18 cellular contexts compared by ENCODE assay signal in genomic region chr7:104230606-104231005, GRCh38. TPM values are rescaled to one million over a fixed set of nuclear protein-coding genes. Genes with fewer than 3 reads are reported as not detected.
DNase-seq lines count a peak whose midpoint lies in the region; ATAC-seq and TF ChIP-seq lines count a peak whose summit lies in the region.
"Had no signal": no experiment of that assay in that cellular context is flagged by ENCODE, and none has a peak within 500 bp of the region (broad histone marks: within the 10 kb centered on the region; RNA-seq: fewer than 3 reads in every experiment).

No MANE protein-coding gene starts in this region.

- H3K27ac ChIP-seq in GM23338 (ENCODE audit: low read depth) (no peak overlapping the region), SJCRH30 (peak overlapping the region; percentile 99), PC-3 (ENCODE audit: low read length) (no peak overlapping the region)
- no peak overlapping the region for H3K27ac ChIP-seq in effector memory CD4-positive, alpha-beta T cell (ENCODE audit: insufficient read depth, low read length, poor library complexity, severe bottlenecking)
- H3K27ac ChIP-seq: esophagus muscularis mucosa, heart right ventricle, KMS-11, SJSA1, tibial artery had no signal

- no peaks in the 10 kb centered on the region for H4K20me1 ChIP-seq in GM23338 (replicated peaks; ENCODE audit: insufficient read depth)
- no peaks in the 10 kb centered on the region for H4K20me1 ChIP-seq in PC-3 (ENCODE audit: low read length)

- CTCF ChIA-PET in PC-3 (lab: Charles Lee): no interaction called here

- H3K36me3 ChIP-seq in GM23338 (ENCODE audit: insufficient read depth): no peaks in the 10 kb centered on the region
- H3K36me3 ChIP-seq in SJCRH30: no peaks in the 10 kb centered on the region
- H3K36me3 ChIP-seq in PC-3 (ENCODE audit: low read depth, low read length): no peaks in the 10 kb centered on the region
- H3K36me3 ChIP-seq in effector memory CD4-positive, alpha-beta T cell (ENCODE audit: control insufficient read depth, insufficient read depth, low read length): no peaks in the 10 kb centered on the region
- H3K36me3 ChIP-seq: esophagus muscularis mucosa, heart right ventricle, SJSA1, tibial artery had no signal

- no peak overlapping the region for H3K27ac Mint-ChIP-seq in GM23338
- H3K27ac Mint-ChIP-seq: natural killer cell treated with Interleukin-12 subunit alpha and Interleukin-12 subunit beta and Interleukin-15 and Interleukin-18, amount 100 ng/mL, for 72 hours; stimulated activated memory B cell treated with anti-CD40 and anti-IgM and Interleukin-4, amounts not matched to agents 10 μg/mL and 1 μg/mL and 100 μg/mL, for 72 hours had no signal

- H3K4me1 ChIP-seq in GM23338 (ENCODE audit: insufficient read depth) (no peaks in the 10 kb centered on the region), SJCRH30 (peaks cover 40% of the 10 kb centered on the region), PC-3 (ENCODE audit: insufficient read depth, low read length) (no peaks in the 10 kb centered on the region)
- no peaks in the 10 kb centered on the region for H3K4me1 ChIP-seq in effector memory CD4-positive, alpha-beta T cell (ENCODE audit: control insufficient read depth, insufficient read depth, low read length, poor library complexity, severe bottlenecking)
- H3K4me1 ChIP-seq: tibial artery had no signal

- intact Hi-C loops in PC-3 (cut with micrococcal nuclease): loop anchor here (1.0 to 5.0 kb wide), 4 partner anchors 22 to 687 kb away; no protein-coding TSS in a partner anchor

- no peaks in the 10 kb centered on the region for H3K4me1 Mint-ChIP-seq in GM23338

- no peak overlapping the region for H3K4me3 Mint-ChIP-seq in GM23338
- H3K4me3 Mint-ChIP-seq: natural killer cell treated with Interleukin-12 subunit alpha and Interleukin-12 subunit beta and Interleukin-15 and Interleukin-18, amount 100 ng/mL, for 72 hours; stimulated activated memory B cell treated with anti-CD40 and anti-IgM and Interleukin-4, amounts not matched to agents 10 μg/mL and 1 μg/mL and 100 μg/mL, for 72 hours had no signal

- H3K9me3 Mint-ChIP-seq in GM23338: no peaks in the 10 kb centered on the region
- H3K9me3 Mint-ChIP-seq: natural killer cell treated with Interleukin-12 subunit alpha and Interleukin-12 subunit beta and Interleukin-15 and Interleukin-18, amount 100 ng/mL, for 72 hours; stimulated activated memory B cell treated with anti-CD40 and anti-IgM and Interleukin-4, amounts not matched to agents 10 μg/mL and 1 μg/mL and 100 μg/mL, for 72 hours had no signal

- TF ChIP-seq CTCF in GM23338 (conservative IDR thresholded peaks at IDR 0.05; ENCODE audit: low read depth in 2 of 2): no peak
- TF ChIP-seq CTCF in PC-3 (conservative IDR thresholded peaks at IDR 0.05; ENCODE audit: low read depth, low read length): no peak

- POLR2A ChIA-PET in PC-3 (lab: Charles Lee; ENCODE audit: unreplicated experiment): no interaction called here

- H3K79me2 ChIP-seq in GM23338 (replicated peaks; ENCODE audit: insufficient read depth) (no peaks in the 10 kb centered on the region), PC-3 (ENCODE audit: low read length) (no peaks in the 10 kb centered on the region)

- no peak overlapping the region for H3K9ac ChIP-seq in PC-3 (ENCODE audit: low read length)
- H3K9ac ChIP-seq: KMS-11 had no signal

- no peak for ATAC-seq in GM23338
- no peak for ATAC-seq in PC-3

- H3F3A ChIP-seq in GM23338 (replicated peaks; ENCODE audit: low read depth) (no peaks in the 10 kb centered on the region), PC-3 (ENCODE audit: low read length, unreplicated experiment) (no peaks in the 10 kb centered on the region)

- BruUV-seq in PC-3 (replicated peaks; lab: Mats Ljungman, UMichigan): no TSS peak

- H3K9me3 ChIP-seq in SJCRH30 (replicated peaks) (no peaks in the 10 kb centered on the region), PC-3 (ENCODE audit: low read length) (no peaks in the 10 kb centered on the region)
- no peaks in the 10 kb centered on the region for H3K9me3 ChIP-seq in effector memory CD4-positive, alpha-beta T cell (ENCODE audit: control insufficient read depth, low read length)
- H3K9me3 ChIP-seq: esophagus muscularis mucosa, heart right ventricle, SJSA1, tibial artery had no signal

- no peak overlapping the region for H3K4me3 ChIP-seq in GM23338
- H3K4me3 ChIP-seq in SJCRH30: peak overlapping the region; percentile 70
- no peak overlapping the region for H3K4me3 ChIP-seq in PC-3 (ENCODE audit: low read length)
- no peak overlapping the region for H3K4me3 ChIP-seq in effector memory CD4-positive, alpha-beta T cell (ENCODE audit: insufficient read depth, low read depth, low read length, poor library complexity, severe bottlenecking)
- H3K4me3 ChIP-seq: esophagus muscularis mucosa, heart right ventricle, SJSA1, tibial artery had no signal

- H3K27me3 Mint-ChIP-seq in GM23338 (ENCODE audit: insufficient read depth, low read depth, poor library complexity): peaks cover 2% of the 10 kb centered on the region

- no peaks in the 10 kb centered on the region for H3K9me2 ChIP-seq in GM23338 (ENCODE audit: insufficient read depth)
- H3K9me2 ChIP-seq in PC-3 (replicated peaks; ENCODE audit: low read length): no peaks in the 10 kb centered on the region

- H3K4me2 ChIP-seq in GM23338 (no peak overlapping the region; the same call in 1 of the 2 replicates), PC-3 (ENCODE audit: low read length) (no peak overlapping the region)
- H3K4me2 ChIP-seq: KMS-11 had no signal

- H3K27me3 ChIP-seq in GM23338 (ENCODE audit: insufficient read depth): no peaks in the 10 kb centered on the region
- no peaks in the 10 kb centered on the region for H3K27me3 ChIP-seq in SJCRH30
- H3K27me3 ChIP-seq in PC-3 (ENCODE audit: low read length): peaks cover 12% of the 10 kb centered on the region
- H3K27me3 ChIP-seq in effector memory CD4-positive, alpha-beta T cell (replicated peaks; ENCODE audit: control insufficient read depth, insufficient read depth, low read length, poor library complexity, severe bottlenecking): peaks cover 5% of the 10 kb centered on the region
- H3K27me3 ChIP-seq: SJSA1 had no signal

- peak overlapping the region; percentile 57; the same call in 1 of the 2 replicates for H2AFZ ChIP-seq in GM23338
- H2AFZ ChIP-seq in PC-3 (ENCODE audit: low read length): no peak overlapping the region

- no peaks in the 10 kb centered on the region for H3K36me3 Mint-ChIP-seq in GM23338 (ENCODE audit: low read depth)
- H3K36me3 Mint-ChIP-seq: natural killer cell treated with Interleukin-12 subunit alpha and Interleukin-12 subunit beta and Interleukin-15 and Interleukin-18, amount 100 ng/mL, for 72 hours; stimulated activated memory B cell treated with anti-CD40 and anti-IgM and Interleukin-4, amounts not matched to agents 10 μg/mL and 1 μg/mL and 100 μg/mL, for 72 hours had no signal

- DNase-seq in GM23338 (ENCODE audit: low spot score): no peak
- peak; percentile 7 for DNase-seq in NCI-H2107 (lab: John Stamatoyannopoulos, UW)
- peak; percentile 97 to 100 for DNase-seq in SJCRH30
- peak; percentile 87 for DNase-seq in myocyte (ENCODE audit: low read depth)
- DNase-seq in PC-3: no peak
- no peak for DNase-seq in effector memory CD4-positive, alpha-beta T cell
- no peak for DNase-seq in COLO668 (lab: John Stamatoyannopoulos, UW; ENCODE audit: unreplicated experiment)
- DNase-seq: EL; heart right ventricle; mammary epithelial cell; NCI-H1436; stimulated activated CD4-positive, alpha-beta T cell treated with anti-CD3 and anti-CD28 coated beads, Interleukin-12 subunit alpha, Interleukin-12 subunit beta, amount 100 ng/mL, for 4 hours; tibial artery had no signal

TF ChIP-seq in GM23338, 12 proteins besides CTCF, POLR2A, EP300 and RAD21 (continues in another document):
- TF ChIP-seq EZH2 (IDR thresholded peaks at IDR 0.05; ENCODE audit: low read depth, unreplicated experiment) (no peak), ETS1 (IDR thresholded peaks at IDR 0.05) (no peak), ZNF331 (CRISPR knock-in tag; IDR thresholded peaks at IDR 0.05; ENCODE audit: low read depth) (no peak), NANOG (IDR thresholded peaks at IDR 0.05; ENCODE audit: borderline replicate concordance) (no peak), POLR2AphosphoS5 (IDR thresholded peaks at IDR 0.05; ENCODE audit: low read depth) (no peak), ZNF114 (CRISPR knock-in tag; IDR thresholded peaks at IDR 0.05) (no peak), CREB1 (CRISPR knock-in tag; IDR thresholded peaks at IDR 0.05; ENCODE audit: low read depth) (no peak), STAT1 (IDR thresholded peaks at IDR 0.05; ENCODE audit: unreplicated experiment) (no peak), JUNB (IDR thresholded peaks at IDR 0.05; ENCODE audit: unreplicated experiment) (no peak)

RNA-seq across cellular contexts. Expression of gene ORC5, which starts 22.8 kb away (rescaled TPM):
- 22.1 and 89.0 TPM in 2 replicates for total RNA-seq in GM23338 (2014; rRNA removed; shearing (Covaris generic))
- polyA plus RNA-seq in GM23338 (2016; fragmentation: Nextera tagmentation; extraction: Ambion mirVana): 9.8 and 10.9 TPM in 2 replicates
- total RNA-seq in SJCRH30 (2014; rRNA removed; shearing (Covaris generic)): 55.5 and 77.1 TPM in 2 replicates
- 18.7 and 34.4 TPM in 2 replicates for total RNA-seq in myocyte
- polyA plus RNA-seq in myocyte (2012): 13.5 TPM
- total RNA-seq in PC-3 (2014; rRNA removed): 21.7 and 34.5 TPM in 2 replicates

Comparison
In these comparisons a context has a peak if more than half of its experiments do, and no peak if none do; other contexts are left out.
1. DNase-seq: peak in NCI-H2107 (single experiment), SJCRH30 (2 of 2) and myocyte (single experiment); none in GM23338 (single experiment), PC-3 (single experiment), effector memory CD4-positive, alpha-beta T cell (0 of 3) and COLO668 (single experiment).